ENCODE assay signal across 1 cellular context in genomic region chr3:8709801-8710524, GRCh38.
TF ChIP-seq lines count a peak whose summit lies in the region.

No MANE protein-coding gene starts in this region.

TF ChIP-seq in HEK293, 187 proteins besides CTCF, POLR2A, EP300 and RAD21 (continued from another document):
- TF ChIP-seq ZNF148 (tag by site-specific recombination; IDR thresholded peaks at IDR 0.05; ENCODE audit: borderline replicate concordance) (no peak), KLF9 (tag by site-specific recombination; IDR thresholded peaks at IDR 0.05; ENCODE audit: low read depth) (no peak), HOXA7 (CRISPR knock-in tag; IDR thresholded peaks at IDR 0.05; ENCODE audit: borderline replicate concordance) (no peak), ZNF239 (tag by site-specific recombination; IDR thresholded peaks at IDR 0.05) (no peak), ZNF629 (tag by site-specific recombination; IDR thresholded peaks at IDR 0.05) (peak; percentile 43; the same call in 1 of the 2 replicates), ZNF133 (tag by site-specific recombination; IDR thresholded peaks at IDR 0.05) (no peak), ZBTB8A (tag by site-specific recombination; IDR thresholded peaks at IDR 0.05) (no peak), ZNF10 (tag by site-specific recombination; IDR thresholded peaks at IDR 0.05) (no peak), ZNF18 (tag by site-specific recombination; IDR thresholded peaks at IDR 0.05) (no peak), PRDM4 (tag by site-specific recombination; IDR thresholded peaks at IDR 0.05) (no peak), ZNF132 (tag by site-specific recombination; IDR thresholded peaks at IDR 0.05; ENCODE audit: borderline replicate concordance) (no peak), ZNF140 (tag by site-specific recombination; IDR thresholded peaks at IDR 0.05) (no peak), ZNF280D (tag by site-specific recombination; IDR thresholded peaks at IDR 0.05) (no peak), SP2 (tag by site-specific recombination; IDR thresholded peaks at IDR 0.05) (no peak), SP7 (tag by site-specific recombination; IDR thresholded peaks at IDR 0.05) (no peak), ZNF223 (tag by site-specific recombination; IDR thresholded peaks at IDR 0.05) (no peak)
